ENCODE assay signal across 18 cellular contexts in the genomic region with DNA sequence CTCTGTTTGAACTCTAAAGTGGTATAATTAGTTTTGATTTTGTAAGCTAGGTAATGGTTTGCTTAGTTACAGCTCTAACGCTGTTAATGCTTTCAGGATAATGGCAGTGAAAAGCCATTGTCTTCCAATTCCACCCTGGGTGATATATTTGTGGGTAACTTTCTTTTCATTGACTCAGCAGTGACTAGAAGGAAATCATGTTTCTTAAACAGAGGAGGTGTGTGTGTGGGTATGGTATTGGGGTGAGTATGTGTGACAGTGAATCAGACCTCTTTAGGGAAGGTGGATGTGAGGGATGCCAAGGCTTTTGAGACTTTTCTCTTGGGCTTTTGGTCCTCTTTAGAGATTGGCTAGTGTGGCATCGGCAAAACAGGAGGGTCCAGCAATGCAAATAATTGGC. TPM values are rescaled to one million over a fixed set of nuclear protein-coding genes. Genes with fewer than 3 reads are reported as not detected.
DNase-seq lines count a peak whose midpoint lies in the region; ATAC-seq and TF ChIP-seq lines count a peak whose summit lies in the region.
"Had no signal": no experiment of that assay in that cellular context is flagged by ENCODE, and none has a peak within 500 bp of the region (broad histone marks: within the 10 kb centered on the region; RNA-seq: fewer than 3 reads in every experiment).

No MANE protein-coding gene starts in this region.

- POLR2A ChIA-PET in activated CD4-positive, alpha-beta T cell treated with anti-CD3 and anti-CD28 coated beads for 36 hours (lab: Charles Lee), result interaction anchor here (0.6 kb wide), 1 partner anchor 52 kb away, joined by 3 read pairs; no protein-coding TSS in a partner anchor

- peaks cover 56% of the 10 kb centered on the region for H3K79me2 ChIP-seq in osteoblast (ENCODE audit: insufficient read depth, low read length)

- no peaks in the 10 kb centered on the region for H4K20me1 ChIP-seq in osteoblast (ENCODE audit: insufficient read depth, low read length)
- H4K20me1 ChIP-seq: BLaER1 had no signal

- no peaks in the 10 kb centered on the region for H3K27me3 Mint-ChIP-seq in activated CD4-positive, alpha-beta T cell treated with anti-CD3 and anti-CD28 coated beads for 36 hours
- H3K27me3 Mint-ChIP-seq in activated CD4-positive, alpha-beta T cell treated with anti-CD3 and anti-CD28 coated beads, Interleukin-2, amount 10 ng/mL, durations not matched to agents 24 days and 14 days, result no peaks in the 10 kb centered on the region

- peaks cover 39% of the 10 kb centered on the region for H3K4me1 ChIP-seq in osteoblast (ENCODE audit: insufficient read depth, low read length)
- H3K4me1 ChIP-seq in left ventricle myocardium inferior, result no peaks in the 10 kb centered on the region
- H3K4me1 ChIP-seq: BLaER1 had no signal

- H3K4me3 ChIP-seq in epithelial cell of esophagus (ENCODE audit: low read length) (no peak overlapping the region), osteoblast (ENCODE audit: insufficient read depth, low read length) (no peak overlapping the region), left ventricle myocardium inferior (no peak overlapping the region)
- H3K4me3 ChIP-seq: BLaER1 had no signal

- no peaks in the 10 kb centered on the region for H3K9me3 Mint-ChIP-seq in activated CD4-positive, alpha-beta T cell treated with anti-CD3 and anti-CD28 coated beads for 36 hours (ENCODE audit: low read depth)
- no peaks in the 10 kb centered on the region for H3K9me3 Mint-ChIP-seq in activated CD4-positive, alpha-beta T cell treated with anti-CD3 and anti-CD28 coated beads, Interleukin-2, amount 10 ng/mL, durations not matched to agents 24 days and 14 days

- no peak overlapping the region for H3K4me2 ChIP-seq in osteoblast (ENCODE audit: insufficient read depth, low read length)
- H3K4me2 ChIP-seq: BLaER1 had no signal

- intact Hi-C loops in activated CD4-positive, alpha-beta T cell treated with anti-CD3 and anti-CD28 coated beads for 36 hours (cut with DNase I, micrococcal nuclease), result no loop called here
- intact Hi-C loops in activated CD4-positive, alpha-beta T cell treated with anti-CD3 and anti-CD28 coated beads, Interleukin-2, amount 10 ng/mL, durations not matched to agents 24 days and 14 days (cut with micrococcal nuclease), result loop anchor here (5.0 kb wide), 1 partner anchor 39 kb away; no protein-coding TSS in a partner anchor
- intact Hi-C loops in left ventricle myocardium inferior (cut with micrococcal nuclease), result no loop called here

- TF ChIP-seq CTCF in epithelial cell of esophagus (IDR thresholded peaks at IDR 0.05; ENCODE audit: insufficient read depth, low read depth, low read length, missing control alignments) (no peak), osteoblast (IDR thresholded peaks at IDR 0.05; ENCODE audit: extremely low read depth, low read depth, low read length) (no peak), left ventricle myocardium inferior (IDR thresholded peaks at IDR 0.05; ENCODE audit: borderline replicate concordance) (no peak)

- H3K27ac ChIP-seq in osteoblast (ENCODE audit: low read depth, low read length) (peak overlapping the region; percentile 17), left ventricle myocardium inferior (replicated peaks) (no peak overlapping the region)
- H3K27ac ChIP-seq: 22Rv1, BLaER1 had no signal

- H2AFZ ChIP-seq in osteoblast (ENCODE audit: low read length), result no peak overlapping the region

- H3K36me3 ChIP-seq in osteoblast (ENCODE audit: insufficient read depth, low read length) (peaks cover 42% of the 10 kb centered on the region), left ventricle myocardium inferior (peaks cover 4% of the 10 kb centered on the region)
- H3K36me3 ChIP-seq: BLaER1 had no signal

- peaks cover 5% of the 10 kb centered on the region for H3K4me1 Mint-ChIP-seq in activated CD4-positive, alpha-beta T cell treated with anti-CD3 and anti-CD28 coated beads for 36 hours
- H3K4me1 Mint-ChIP-seq in activated CD4-positive, alpha-beta T cell treated with anti-CD3 and anti-CD28 coated beads, Interleukin-2, amount 10 ng/mL, durations not matched to agents 24 days and 14 days, result peaks cover 5% of the 10 kb centered on the region

- H3K9me3 ChIP-seq in osteoblast (ENCODE audit: low read depth, low read length) (no peaks in the 10 kb centered on the region), left ventricle myocardium inferior (replicated peaks) (no peaks in the 10 kb centered on the region)
- H3K9me3 ChIP-seq: BLaER1 had no signal

- no peaks in the 10 kb centered on the region for H3K36me3 Mint-ChIP-seq in activated CD4-positive, alpha-beta T cell treated with anti-CD3 and anti-CD28 coated beads for 36 hours (ENCODE audit: low read depth)
- H3K36me3 Mint-ChIP-seq in activated CD4-positive, alpha-beta T cell treated with anti-CD3 and anti-CD28 coated beads, Interleukin-2, amount 10 ng/mL, durations not matched to agents 24 days and 14 days (ENCODE audit: low read depth), result peaks cover 4% of the 10 kb centered on the region

- H3K4me3 Mint-ChIP-seq in activated CD4-positive, alpha-beta T cell treated with anti-CD3 and anti-CD28 coated beads for 36 hours, result no peak overlapping the region
- no peak overlapping the region for H3K4me3 Mint-ChIP-seq in activated CD4-positive, alpha-beta T cell treated with anti-CD3 and anti-CD28 coated beads, Interleukin-2, amount 10 ng/mL, durations not matched to agents 24 days and 14 days

- no peak overlapping the region for H3K27ac Mint-ChIP-seq in activated CD4-positive, alpha-beta T cell treated with anti-CD3 and anti-CD28 coated beads for 36 hours
- no peak overlapping the region for H3K27ac Mint-ChIP-seq in activated CD4-positive, alpha-beta T cell treated with anti-CD3 and anti-CD28 coated beads, Interleukin-2, amount 10 ng/mL, durations not matched to agents 24 days and 14 days

- H3K27me3 ChIP-seq in osteoblast (ENCODE audit: insufficient read depth, low read length), result no peaks in the 10 kb centered on the region
- H3K27me3 ChIP-seq in left ventricle myocardium inferior (ENCODE audit: low read depth), result no peaks in the 10 kb centered on the region
- H3K27me3 ChIP-seq: BLaER1 had no signal

- CTCF ChIA-PET in activated CD4-positive, alpha-beta T cell treated with anti-CD3 and anti-CD28 coated beads for 36 hours (lab: Charles Lee), result interaction anchor here (0.8 kb wide), 1 partner anchor 112 kb away, joined by 4 read pairs; no protein-coding TSS in a partner anchor

- peak; percentile 57 for ATAC-seq in activated CD4-positive, alpha-beta T cell treated with anti-CD3 and anti-CD28 coated beads for 36 hours
- ATAC-seq: Panc1 had no signal

- no peak for DNase-seq in activated CD4-positive, alpha-beta T cell treated with anti-CD3 and anti-CD28 coated beads for 36 hours
- DNase-seq in activated CD4-positive, alpha-beta T cell treated with anti-CD3 and anti-CD28 coated beads, Interleukin-2, amount 10 ng/mL, durations not matched to agents 24 days and 14 days, result no peak
- peak; percentile 1 for DNase-seq in NCI-H69 (lab: John Stamatoyannopoulos, UW)
- DNase-seq in epithelial cell of esophagus (ENCODE audit: low read depth), result peak; percentile 70
- peak; percentile 47 for DNase-seq in osteoblast (ENCODE audit: insufficient read length, low spot score, missing footprints)
- no peak for DNase-seq in NCI-H2029 treated with DMSO at 0.1 percent for 48 hours (lab: John Stamatoyannopoulos, UW)
- DNase-seq in glomerular visceral epithelial cell (ENCODE audit: extremely low spot score), result no peak
- DNase-seq in left ventricle myocardium inferior, result no peak
- DNase-seq: KG1, MM.1S, NCI-H1105, NCI-H1694 treated with DMSO at 0.1 percent for 48 hours, NCI-H446 treated with DMSO at 0.1 percent for 48 hours, NCI-H774, SHP77 treated with DMSO at 0.1 percent for 48 hours had no signal

RNA-seq across cellular contexts. Expression of gene ENTPD7, which starts 13.6 kb away (rescaled TPM):
- 1 to 10 TPM; 2.5 to 2.7 TPM for total RNA-seq in activated CD4-positive, alpha-beta T cell treated with anti-CD3 and anti-CD28 coated beads for 36 hours
- 8.2 and 8.3 TPM in 2 replicates for total RNA-seq in activated CD4-positive, alpha-beta T cell treated with anti-CD3 and anti-CD28 coated beads, Interleukin-2, amount 10 ng/mL, durations not matched to agents 24 days and 14 days
- 33.3 and 35.5 TPM in 2 replicates for total RNA-seq in osteoblast
- 2.9 TPM for total RNA-seq in left ventricle myocardium inferior

RNA-seq across cellular contexts. Expression of gene SLC25A28, which starts 52.6 kb away (rescaled TPM):
- total RNA-seq in activated CD4-positive, alpha-beta T cell treated with anti-CD3 and anti-CD28 coated beads for 36 hours, result 10 to 100 TPM; 55.0 to 65.9 TPM
- total RNA-seq in activated CD4-positive, alpha-beta T cell treated with anti-CD3 and anti-CD28 coated beads, Interleukin-2, amount 10 ng/mL, durations not matched to agents 24 days and 14 days, result 55.8 and 61.2 TPM in 2 replicates
- total RNA-seq in osteoblast, result 16.2 and 16.3 TPM in 2 replicates
- 41.2 TPM for total RNA-seq in left ventricle myocardium inferior

RNA-seq across cellular contexts. Expression of gene COX15, which starts 59.0 kb away (rescaled TPM):
- total RNA-seq in activated CD4-positive, alpha-beta T cell treated with anti-CD3 and anti-CD28 coated beads for 36 hours, result 10 to 100 TPM; 28.1 to 35.5 TPM
- 40.7 and 41.1 TPM in 2 replicates for total RNA-seq in activated CD4-positive, alpha-beta T cell treated with anti-CD3 and anti-CD28 coated beads, Interleukin-2, amount 10 ng/mL, durations not matched to agents 24 days and 14 days
- 34.5 and 36.9 TPM in 2 replicates for total RNA-seq in osteoblast
- total RNA-seq in left ventricle myocardium inferior, result 39.6 TPM

RNA-seq across cellular contexts. Expression of gene CUTC, which starts 59.1 kb away (rescaled TPM):
- total RNA-seq in activated CD4-positive, alpha-beta T cell treated with anti-CD3 and anti-CD28 coated beads for 36 hours, result 10 to 100 TPM; 24.6 to 35.8 TPM
- total RNA-seq in activated CD4-positive, alpha-beta T cell treated with anti-CD3 and anti-CD28 coated beads, Interleukin-2, amount 10 ng/mL, durations not matched to agents 24 days and 14 days, result 43.1 and 46.8 TPM in 2 replicates
- 11.8 and 13.8 TPM in 2 replicates for total RNA-seq in osteoblast
- 41.0 TPM for total RNA-seq in left ventricle myocardium inferior

Comparison
In these comparisons a context has a peak if more than half of its experiments do, and no peak if none do; other contexts are left out.
1. DNase-seq: peak in NCI-H69 (single experiment), epithelial cell of esophagus (single experiment) and osteoblast (single experiment); none in activated CD4-positive, alpha-beta T cell treated with anti-CD3 and anti-CD28 coated beads for 36 hours (single experiment), activated CD4-positive, alpha-beta T cell treated with anti-CD3 and anti-CD28 coated beads, Interleukin-2, amount 10 ng/mL, durations not matched to agents 24 days and 14 days (single experiment), NCI-H2029 treated with DMSO at 0.1 percent for 48 hours (single experiment), glomerular visceral epithelial cell (single experiment) and left ventricle myocardium inferior (single experiment).